30 cellular contexts compared by ENCODE assay signal in the genomic region with DNA sequence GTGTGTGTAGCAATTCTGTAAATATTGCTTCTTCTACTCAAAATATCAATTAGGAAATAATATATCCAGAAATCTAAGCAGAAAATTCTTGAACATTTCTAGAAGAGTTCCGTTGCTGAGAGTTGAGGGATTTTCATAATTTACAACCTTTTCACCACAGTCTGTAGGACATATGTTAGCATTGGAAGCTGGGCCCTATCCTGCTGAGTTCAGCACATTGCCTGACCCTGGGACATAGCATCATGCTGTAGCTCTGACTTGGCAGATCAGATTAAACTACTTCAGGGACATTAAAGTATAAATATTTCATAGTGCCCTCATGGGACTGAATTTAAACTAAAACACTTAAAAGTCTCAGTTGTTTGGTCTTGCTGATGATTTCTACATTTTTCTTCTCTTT.
"Had no signal": no experiment of that assay in that cellular context is flagged by ENCODE, and none has a peak within 500 bp of the region (broad histone marks: within the 10 kb centered on the region; RNA-seq: fewer than 3 reads in every experiment).

No MANE protein-coding gene starts in this region.

- H3K36me3 ChIP-seq: ascending aorta, Peyer's patch had no signal

- H3K27me3 ChIP-seq: ascending aorta, Peyer's patch had no signal

- DNase-seq: activated B cell treated with CpG ODN at 0.5 μM for 24 hours; activated CD4-positive, alpha-beta memory T cell treated with anti-CD3 and anti-CD28 coated beads for 36 hours; activated CD4-positive, alpha-beta T cell treated with anti-CD3 and anti-CD28 coated beads for 4 hours; activated CD4-positive, alpha-beta T cell treated with anti-CD3 and anti-CD28 coated beads, Interleukin-2, amount 50 U/mL, for 1 hour; activated CD4-positive, CD25-positive, alpha-beta regulatory T cell treated with anti-CD3 and anti-CD28 coated beads, Interleukin-2, amount 50 U/mL, for 72 hours; activated CD8-positive, alpha-beta memory T cell treated with anti-CD3 and anti-CD28 coated beads, Interleukin-2, amount 50 U/mL, for 48 hours; activated effector memory CD4-positive, alpha-beta T cell treated with anti-CD3 and anti-CD28 coated beads, Interleukin-2, amount 50 U/mL, for 16 hours; activated naive CD4-positive, alpha-beta T cell; activated naive CD8-positive, alpha-beta T cell treated with anti-CD3 and anti-CD28 coated beads, Interleukin-2, amount 10 ng/mL, durations not matched to agents 7 days and 5 days; activated T-cell treated with anti-CD3 and anti-CD28 coated beads, Interleukin-2, amount 50 U/mL, for 72 hours; amygdala; NCI-H1105; NCI-H1417 treated with DMSO at 0.1 percent for 48 hours; NCI-H187 treated with DMSO at 0.1 percent for 48 hours; NCI-H2227 treated with DMSO at 0.1 percent for 48 hours; NCI-H526 treated with DMSO at 0.1 percent for 48 hours; NK-92 treated with Interleukin-12 subunit alpha and Interleukin-12 subunit beta, amount 100 ng/mL, for 24 hours; PC-3; Peyer's patch; RPMI8226; SIG-M5; SW 1271; T-helper 1 cell; T-helper 2 cell; T-helper 9 cell had no signal

- H3K4me3 ChIP-seq: ascending aorta, K562, Peyer's patch had no signal

- ATAC-seq: activated T-cell treated with anti-CD3 and anti-CD28 coated beads, Interleukin-2, amount 50 U/mL, for 72 hours; activated T-helper 17 cell treated with anti-CD3 and anti-CD28 coated beads, Interleukin-2, amount 50 U/mL, for 72 hours; K562; PC-3 had no signal

- H3K27ac ChIP-seq: ascending aorta, Peyer's patch, VCaP had no signal

- H3K27me3 Mint-ChIP-seq: activated B cell treated with CpG ODN at 0.5 μM for 24 hours; activated CD4-positive, alpha-beta memory T cell treated with anti-CD3 and anti-CD28 coated beads for 36 hours; activated naive CD4-positive, alpha-beta T cell treated with anti-CD3 and anti-CD28 coated beads, Interleukin-2, amount 50 U/mL, for 24 hours; activated naive CD8-positive, alpha-beta T cell treated with anti-CD3 and anti-CD28 coated beads, Interleukin-2, amount 10 ng/mL, durations not matched to agents 7 days and 5 days; activated T-helper 17 cell treated with anti-CD3 and anti-CD28 coated beads, Interleukin-2, amount 50 U/mL, for 72 hours had no signal

- H3K36me3 Mint-ChIP-seq: activated CD4-positive, alpha-beta memory T cell treated with anti-CD3 and anti-CD28 coated beads for 36 hours; activated naive CD4-positive, alpha-beta T cell treated with anti-CD3 and anti-CD28 coated beads, Interleukin-2, amount 50 U/mL, for 24 hours; activated naive CD8-positive, alpha-beta T cell treated with anti-CD3 and anti-CD28 coated beads, Interleukin-2, amount 10 ng/mL, durations not matched to agents 7 days and 5 days had no signal

- H3K4me3 Mint-ChIP-seq: activated B cell treated with CpG ODN at 0.5 μM for 24 hours; activated CD4-positive, alpha-beta memory T cell treated with anti-CD3 and anti-CD28 coated beads for 36 hours; activated naive CD4-positive, alpha-beta T cell treated with anti-CD3 and anti-CD28 coated beads, Interleukin-2, amount 50 U/mL, for 24 hours; activated naive CD8-positive, alpha-beta T cell treated with anti-CD3 and anti-CD28 coated beads, Interleukin-2, amount 10 ng/mL, durations not matched to agents 7 days and 5 days; activated T-cell treated with anti-CD3 and anti-CD28 coated beads, Interleukin-2, amount 50 U/mL, for 72 hours; activated T-helper 17 cell treated with anti-CD3 and anti-CD28 coated beads, Interleukin-2, amount 50 U/mL, for 72 hours had no signal

- H3K9me3 ChIP-seq: ascending aorta, Peyer's patch had no signal

- H3K4me1 Mint-ChIP-seq: activated B cell treated with CpG ODN at 0.5 μM for 24 hours; activated naive CD4-positive, alpha-beta T cell treated with anti-CD3 and anti-CD28 coated beads, Interleukin-2, amount 50 U/mL, for 24 hours; activated naive CD8-positive, alpha-beta T cell treated with anti-CD3 and anti-CD28 coated beads, Interleukin-2, amount 10 ng/mL, durations not matched to agents 7 days and 5 days; activated T-helper 17 cell treated with anti-CD3 and anti-CD28 coated beads, Interleukin-2, amount 50 U/mL, for 72 hours had no signal

- H3K4me1 ChIP-seq: ascending aorta, Peyer's patch had no signal

- H3K9me3 Mint-ChIP-seq: activated B cell treated with CpG ODN at 0.5 μM for 24 hours; activated naive CD4-positive, alpha-beta T cell treated with anti-CD3 and anti-CD28 coated beads, Interleukin-2, amount 50 U/mL, for 24 hours; activated naive CD8-positive, alpha-beta T cell treated with anti-CD3 and anti-CD28 coated beads, Interleukin-2, amount 10 ng/mL, durations not matched to agents 7 days and 5 days; activated T-cell treated with anti-CD3 and anti-CD28 coated beads, Interleukin-2, amount 50 U/mL, for 72 hours had no signal

- H3K27ac Mint-ChIP-seq: activated B cell treated with CpG ODN at 0.5 μM for 24 hours; activated CD4-positive, alpha-beta memory T cell treated with anti-CD3 and anti-CD28 coated beads for 36 hours; activated naive CD4-positive, alpha-beta T cell treated with anti-CD3 and anti-CD28 coated beads, Interleukin-2, amount 50 U/mL, for 24 hours; activated naive CD8-positive, alpha-beta T cell treated with anti-CD3 and anti-CD28 coated beads, Interleukin-2, amount 10 ng/mL, durations not matched to agents 7 days and 5 days; activated T-cell treated with anti-CD3 and anti-CD28 coated beads, Interleukin-2, amount 50 U/mL, for 72 hours; activated T-helper 17 cell treated with anti-CD3 and anti-CD28 coated beads, Interleukin-2, amount 50 U/mL, for 72 hours had no signal
